Comparison of ENCODE assay signal across 18 cellular contexts in genomic region chr3:43766672-43767465, GRCh38.
A peak's percentile ranks its signal among the peaks of the same experiment; 100 is the strongest.
DNase-seq lines count a peak whose midpoint lies in the region; ATAC-seq and TF ChIP-seq lines count a peak whose summit lies in the region.
"Had no signal": no experiment of that assay in that cellular context is flagged by ENCODE, and none has a peak within 500 bp of the region (broad histone marks: within the 10 kb centered on the region; RNA-seq: fewer than 3 reads in every experiment).

No MANE protein-coding gene starts in this region.

- intact Hi-C loops in thyroid gland (cut with DNase I): no loop called here

- no peak overlapping the region for H3K4me2 ChIP-seq in Loucy (ENCODE audit: low read depth, low read length, poor library complexity, severe bottlenecking)

- H3K9me3 ChIP-seq in Loucy (ENCODE audit: insufficient read depth, low read depth, low read length): no peaks in the 10 kb centered on the region
- no peaks in the 10 kb centered on the region for H3K9me3 ChIP-seq in thyroid gland
- H3K9me3 ChIP-seq: vagina had no signal

- peaks cover 28% of the 10 kb centered on the region for H3K4me1 ChIP-seq in Loucy (ENCODE audit: insufficient read depth, low read length, poor library complexity, severe bottlenecking)
- peaks cover 32 to 55% of the 10 kb centered on the region in 2 donors for H3K4me1 ChIP-seq in thyroid gland

- no peaks in the 10 kb centered on the region for H3K79me2 ChIP-seq in Loucy (ENCODE audit: insufficient read depth, low read length)

- no peak for TF ChIP-seq POLR2A in thyroid gland (IDR thresholded peaks at IDR 0.05)

- H3K36me3 ChIP-seq in Loucy (ENCODE audit: insufficient read depth, low read length) (no peaks in the 10 kb centered on the region), thyroid gland (no peaks in the 10 kb centered on the region)
- H3K36me3 ChIP-seq: vagina had no signal

- no peak overlapping the region for H2AFZ ChIP-seq in Loucy (ENCODE audit: low read length)

- no peaks in the 10 kb centered on the region for H3K27me3 ChIP-seq in Loucy (ENCODE audit: insufficient read depth, low read length, poor library complexity, severe bottlenecking)
- H3K27me3 ChIP-seq in thyroid gland: no peaks in the 10 kb centered on the region
- H3K27me3 ChIP-seq: vagina had no signal

- in situ Hi-C loops in astrocyte of the spinal cord (cut with HindIII; ENCODE audit: low sequenced_read_pairs): no loop called here

- no peaks in the 10 kb centered on the region for H4K20me1 ChIP-seq in Loucy (ENCODE audit: insufficient read depth, low read length, poor library complexity, severe bottlenecking)

- no peak for ATAC-seq in GM19023 (IDR thresholded peaks at IDR 0.05; ENCODE audit: unreplicated experiment)
- ATAC-seq: left ventricle myocardium superior; stimulated activated naive CD8-positive, alpha-beta T cell treated with anti-CD3 and anti-CD28 coated beads, Interleukin-15, Interleukin-2, amounts not matched to agents 100 U/mL and 50 U/mL, for 24 hours had no signal

- no peak overlapping the region for H3K27ac ChIP-seq in thyroid gland
- H3K27ac ChIP-seq: vagina had no signal

- DNase-seq in AG10803 (ENCODE audit: low read depth) (peak; percentile 89), astrocyte of the spinal cord (ENCODE audit: low read depth, low spot score) (peak; percentile 76), glomerular visceral epithelial cell (ENCODE audit: extremely low spot score) (peak; percentile 56), NCI-H2171 (lab: John Stamatoyannopoulos, UW) (no peak), thyroid gland (no peak), GF-D8 (lab: John Stamatoyannopoulos, UW) (no peak)
- DNase-seq: activated CD4-positive, alpha-beta T cell treated with anti-CD3 and anti-CD28 coated beads for 4 hours; activated T-cell treated with anti-CD3 and anti-CD28 coated beads, Interleukin-2, amount 50 U/mL, for 1 hour; anterior cingulate cortex; effector CD8-positive, alpha-beta T cell; hippocampal formation; Kasumi-1; left ventricle myocardium superior; NCI-H2107; stimulated activated naive CD8-positive, alpha-beta T cell treated with anti-CD3 and anti-CD28 coated beads, Interleukin-15, Interleukin-2, amounts not matched to agents 100 U/mL and 50 U/mL, for 24 hours had no signal

- no peaks in the 10 kb centered on the region for H3K9me2 ChIP-seq in Loucy (replicated peaks; ENCODE audit: low read depth, low read length)

- H3K4me3 ChIP-seq in AG10803 (ENCODE audit: low read length) (no peak overlapping the region), Loucy (ENCODE audit: low read length, poor library complexity, severe bottlenecking) (no peak overlapping the region), astrocyte of the spinal cord (ENCODE audit: low read depth, low read length) (no peak overlapping the region), thyroid gland (replicated peaks in 1 of 3) (no peak overlapping the region)
- H3K4me3 ChIP-seq: vagina had no signal

- WGBS in thyroid gland, 2 donors: 46 to 64% methylated on average over 2 of the region's 2 CpGs

- peak; percentile 25; the same call in 1 of the 2 replicates for TF ChIP-seq CTCF in AG10803 (conservative IDR thresholded peaks at IDR 0.05; ENCODE audit: low read length)
- TF ChIP-seq CTCF in Loucy (conservative IDR thresholded peaks at IDR 0.05; ENCODE audit: low read length): 0 out of 2 replicates have a peak, but pooled peaks have one; percentile 11
- peak; percentile 25 for TF ChIP-seq CTCF in astrocyte of the spinal cord (IDR thresholded peaks at IDR 0.05; ENCODE audit: low read depth, low read length)
- TF ChIP-seq CTCF in thyroid gland (IDR thresholded peaks at IDR 0.05): no peak

- no peak overlapping the region for H3K9ac ChIP-seq in Loucy (ENCODE audit: low read depth, low read length, poor library complexity, severe bottlenecking)

- peaks cover 7% of the 10 kb centered on the region for H3F3A ChIP-seq in Loucy (ENCODE audit: low read depth)

Comparison
In these comparisons a context has a peak if more than half of its experiments do, and no peak if none do; other contexts are left out.
1. DNase-seq: peak in AG10803 (single experiment), astrocyte of the spinal cord (single experiment) and glomerular visceral epithelial cell (single experiment); none in NCI-H2171 (single experiment), thyroid gland (0 of 2) and GF-D8 (single experiment).
2. CTCF ChIP-seq: peak in AG10803 (single experiment), Loucy (single experiment) and astrocyte of the spinal cord (single experiment); none in thyroid gland (0 of 6).